8 cellular contexts compared by ENCODE assay signal in the genomic region with DNA sequence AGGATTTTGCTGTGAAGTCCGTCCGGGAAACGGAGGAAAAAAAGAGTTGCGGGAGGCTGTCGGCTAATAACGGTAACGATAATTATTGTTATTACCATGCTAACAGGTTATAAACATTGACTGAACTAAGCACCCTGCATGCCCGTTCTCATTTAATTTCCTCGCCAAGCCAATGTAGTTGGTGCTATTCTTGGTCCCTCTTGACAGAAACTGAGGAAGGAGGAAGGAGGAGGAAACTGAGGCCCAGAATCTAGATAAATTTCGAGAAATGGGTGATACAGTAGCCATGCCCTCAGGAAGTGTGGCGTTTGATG. TPM values are rescaled to one million over a fixed set of nuclear protein-coding genes. Genes with fewer than 3 reads are reported as not detected.
DNase-seq lines count a peak whose midpoint lies in the region; ATAC-seq and TF ChIP-seq lines count a peak whose summit lies in the region.

No MANE protein-coding gene starts in this region.

- H3K4me3 ChIP-seq in OCI-LY7 (ENCODE audit: low read depth, low read length, poor library complexity, severe bottlenecking) = peak overlapping the region; percentile 77
- H3K4me3 ChIP-seq in spleen = peak overlapping the region; percentile 71 to 98 (median 88)

- H3K36me3 Mint-ChIP-seq in activated naive CD4-positive, alpha-beta T cell treated with anti-CD3 and anti-CD28 coated beads, Interleukin-2, amount 50 U/mL, for 72 hours = peaks cover 0 to 11% of the 10 kb centered on the region in 2 donors
- peaks cover 3% of the 10 kb centered on the region for H3K36me3 Mint-ChIP-seq in stimulated activated memory B cell treated with anti-CD40 and anti-IgM and Interleukin-4, amounts not matched to agents 10 μg/mL and 1 μg/mL and 100 μg/mL, for 72 hours
- peaks cover 11% of the 10 kb centered on the region for H3K36me3 Mint-ChIP-seq in activated CD4-positive, alpha-beta T cell treated with anti-CD3 and anti-CD28 coated beads for 36 hours (ENCODE audit: low read depth)

- H3K9me3 ChIP-seq in OCI-LY7 (ENCODE audit: low read length) (no peaks in the 10 kb centered on the region), spleen (no peaks in the 10 kb centered on the region)

- H3K27ac ChIP-seq in OCI-LY7 (ENCODE audit: low read depth, low read length, poor library complexity, severe bottlenecking) = peak overlapping the region; percentile 65
- H3K27ac ChIP-seq in foreskin keratinocyte = peak overlapping the region; percentile 76
- peak overlapping the region in 4 of 8 donors; percentile 61 to 76 (median 68) for H3K27ac ChIP-seq in spleen

- TF ChIP-seq CTCF in OCI-LY7 (conservative IDR thresholded peaks at IDR 0.05; ENCODE audit: low read length) = no peak; the same call in none of the 2 replicates
- TF ChIP-seq CTCF in foreskin keratinocyte (conservative IDR thresholded peaks at IDR 0.05) = no peak
- no peak for TF ChIP-seq CTCF in spleen (IDR thresholded peaks at IDR 0.05 in 8 of 11, conservative IDR thresholded peaks at IDR 0.05 in 3 of 11)

- peaks cover 40% of the 10 kb centered on the region for H3K36me3 ChIP-seq in OCI-LY7 (ENCODE audit: insufficient read depth, low read length)
- H3K36me3 ChIP-seq in spleen = no peaks in the 10 kb centered on the region

- H3K4me1 ChIP-seq in OCI-LY7 (ENCODE audit: insufficient read depth, low read length, poor library complexity, severe bottlenecking) (peaks cover 24% of the 10 kb centered on the region), foreskin keratinocyte (peaks cover 5% of the 10 kb centered on the region), spleen (peaks cover 4 to 39% (median 13%) of the 10 kb centered on the region in 6 donors)

- no peak for TF ChIP-seq POLR2A in spleen (IDR thresholded peaks at IDR 0.05)

- H3K9me3 Mint-ChIP-seq in activated naive CD4-positive, alpha-beta T cell treated with anti-CD3 and anti-CD28 coated beads, Interleukin-2, amount 50 U/mL, for 72 hours = no peaks in the 10 kb centered on the region
- H3K9me3 Mint-ChIP-seq in stimulated activated memory B cell treated with anti-CD40 and anti-IgM and Interleukin-4, amounts not matched to agents 10 μg/mL and 1 μg/mL and 100 μg/mL, for 72 hours = no peaks in the 10 kb centered on the region
- no peaks in the 10 kb centered on the region for H3K9me3 Mint-ChIP-seq in activated CD4-positive, alpha-beta T cell treated with anti-CD3 and anti-CD28 coated beads for 36 hours (ENCODE audit: low read depth)

- CTCF ChIA-PET in OCI-LY7 (lab: Charles Lee; ENCODE audit: unreplicated experiment) = interaction anchor here (2.0 kb wide), 1 partner anchor 16 kb away, joined by 6 read pairs; no protein-coding TSS in a partner anchor
- CTCF ChIA-PET in activated CD4-positive, alpha-beta T cell treated with anti-CD3 and anti-CD28 coated beads for 36 hours (lab: Charles Lee) = interaction anchor here (0.6 to 3.2 kb wide), 9 partner anchors 11 to 131 kb away, joined by 3 to 12 read pairs (median 4); no protein-coding TSS in a partner anchor

- DNase-seq in OCI-LY7 (ENCODE audit: low spot score) (no peak), foreskin keratinocyte (no peak), spleen (no peak), NCI-H2227 (lab: John Stamatoyannopoulos, UW; ENCODE audit: unreplicated experiment) (no peak)
- DNase-seq in activated naive CD4-positive, alpha-beta T cell treated with anti-CD3 and anti-CD28 coated beads, Interleukin-2, amount 50 U/mL, for 72 hours (ENCODE audit: low spot score in 2 of 2) = no peak
- DNase-seq in activated CD4-positive, alpha-beta T cell treated with anti-CD3 and anti-CD28 coated beads for 36 hours = no peak

- BruUV-seq in OCI-LY7 (replicated peaks; lab: Mats Ljungman, UMichigan) = TSS peak; percentile 78

- H3K27me3 ChIP-seq in foreskin keratinocyte (no peaks in the 10 kb centered on the region), spleen (replicated peaks in 1 of 7) (no peaks in the 10 kb centered on the region)

- POLR2A ChIA-PET in OCI-LY7 (lab: Charles Lee) = interaction anchor here (0.6 to 1.2 kb wide), 5 partner anchors 15 to 64 kb away, joined by 3 to 5 read pairs (median 4); partner anchors contain the start of gene BCL2L1
- POLR2A ChIA-PET in activated CD4-positive, alpha-beta T cell treated with anti-CD3 and anti-CD28 coated beads for 36 hours (lab: Charles Lee) = interaction anchor here (0.6 to 1.9 kb wide), 3 partner anchors 16 to 78 kb away, joined by 5 to 8 read pairs (median 6); no protein-coding TSS in a partner anchor

- peaks cover 11% of the 10 kb centered on the region; the same call in 1 of the 2 replicates for H4K20me1 ChIP-seq in OCI-LY7 (ENCODE audit: insufficient read depth, low read length)

- H3K4me1 Mint-ChIP-seq in stimulated activated memory B cell treated with anti-CD40 and anti-IgM and Interleukin-4, amounts not matched to agents 10 μg/mL and 1 μg/mL and 100 μg/mL, for 72 hours = no peaks in the 10 kb centered on the region
- H3K4me1 Mint-ChIP-seq in activated CD4-positive, alpha-beta T cell treated with anti-CD3 and anti-CD28 coated beads for 36 hours = peaks cover 2% of the 10 kb centered on the region

- no peak overlapping the region for H3K4me3 Mint-ChIP-seq in stimulated activated memory B cell treated with anti-CD40 and anti-IgM and Interleukin-4, amounts not matched to agents 10 μg/mL and 1 μg/mL and 100 μg/mL, for 72 hours
- no peak overlapping the region for H3K4me3 Mint-ChIP-seq in activated CD4-positive, alpha-beta T cell treated with anti-CD3 and anti-CD28 coated beads for 36 hours

- intact Hi-C loops in OCI-LY7 (cut with micrococcal nuclease; ENCODE audit: unreplicated experiment) = no loop called here
- intact Hi-C loops in spleen (cut with DNase I; ENCODE audit: low total_unique reads) = no loop called here
- intact Hi-C loops in activated CD4-positive, alpha-beta T cell treated with anti-CD3 and anti-CD28 coated beads for 36 hours (cut with DNase I, micrococcal nuclease) = loop anchor here (1.0 kb wide), 7 partner anchors 15 to 370 kb away; partner anchors contain the start of genes HM13 (in 1 of the 2), PDRG1 (in 1 of the 2) and TM9SF4 (in 1 of the 2)

- H3K9me2 ChIP-seq in OCI-LY7 (ENCODE audit: insufficient read depth, low read length) = no peaks in the 10 kb centered on the region

- H3K27me3 Mint-ChIP-seq in stimulated activated memory B cell treated with anti-CD40 and anti-IgM and Interleukin-4, amounts not matched to agents 10 μg/mL and 1 μg/mL and 100 μg/mL, for 72 hours = no peaks in the 10 kb centered on the region
- H3K27me3 Mint-ChIP-seq in activated CD4-positive, alpha-beta T cell treated with anti-CD3 and anti-CD28 coated beads for 36 hours = no peaks in the 10 kb centered on the region

- H3K4me2 ChIP-seq in OCI-LY7 (ENCODE audit: low read length) = peak overlapping the region; percentile 88

- ATAC-seq in GM19452 (IDR thresholded peaks at IDR 0.05; ENCODE audit: unreplicated experiment) (peak; percentile 8), foreskin keratinocyte (no peak)
- ATAC-seq in activated naive CD4-positive, alpha-beta T cell treated with anti-CD3 and anti-CD28 coated beads, Interleukin-2, amount 50 U/mL, for 72 hours = no peak
- no peak for ATAC-seq in stimulated activated memory B cell treated with anti-CD40 and anti-IgM and Interleukin-4, amounts not matched to agents 10 μg/mL and 1 μg/mL and 100 μg/mL, for 72 hours
- no peak for ATAC-seq in activated CD4-positive, alpha-beta T cell treated with anti-CD3 and anti-CD28 coated beads for 36 hours

- peak overlapping the region; percentile 97 for H2AFZ ChIP-seq in OCI-LY7 (ENCODE audit: low read length)

- H3K27ac Mint-ChIP-seq in activated naive CD4-positive, alpha-beta T cell treated with anti-CD3 and anti-CD28 coated beads, Interleukin-2, amount 50 U/mL, for 72 hours = no peak overlapping the region
- H3K27ac Mint-ChIP-seq in stimulated activated memory B cell treated with anti-CD40 and anti-IgM and Interleukin-4, amounts not matched to agents 10 μg/mL and 1 μg/mL and 100 μg/mL, for 72 hours = no peak overlapping the region
- no peak overlapping the region for H3K27ac Mint-ChIP-seq in activated CD4-positive, alpha-beta T cell treated with anti-CD3 and anti-CD28 coated beads for 36 hours

- 0 to 1% (median 0%) methylated on average over 11 of the region's 11 CpGs for WGBS in spleen, 5 donors

- peaks cover 51% of the 10 kb centered on the region for H3K79me2 ChIP-seq in OCI-LY7 (ENCODE audit: insufficient read depth, low read depth, low read length)

RNA-seq across cellular contexts. Expression of gene TPX2, which starts 0.4 kb away (rescaled TPM):
- 121 and 134 TPM in 2 replicates for total RNA-seq in OCI-LY7 (2014; rRNA removed; shearing (Covaris generic))
- total RNA-seq in OCI-LY7 (2022) (173 and 183 TPM in 2 replicates), foreskin keratinocyte (106 and 126 TPM in 2 replicates), spleen (10 to 100 TPM in 3 of 7 donors, 1 to 10 TPM in 4; 2.6 to 16.2 (median 8.8) TPM)
- polyA plus RNA-seq in foreskin keratinocyte (47.2 and 65.4 TPM in 2 replicates), spleen (1 to 10 TPM; 1.4 to 9.3 (median 3.1) TPM)
- total RNA-seq in activated naive CD4-positive, alpha-beta T cell treated with anti-CD3 and anti-CD28 coated beads, Interleukin-2, amount 50 U/mL, for 72 hours = 100 to 1,000 TPM; 123 to 215 TPM
- total RNA-seq in activated CD4-positive, alpha-beta T cell treated with anti-CD3 and anti-CD28 coated beads for 36 hours = 100 to 1,000 TPM; 137 to 179 TPM

RNA-seq across cellular contexts. Expression of gene BCL2L1, which starts 16.8 kb away (rescaled TPM):
- total RNA-seq in OCI-LY7 (2014; rRNA removed; shearing (Covaris generic)) = 83.2 and 88.8 TPM in 2 replicates
- total RNA-seq in OCI-LY7 (2022) (64.2 and 71.5 TPM in 2 replicates), foreskin keratinocyte (114 and 136 TPM in 2 replicates), spleen (100 to 1,000 TPM in 4 of 7 donors, 10 to 100 TPM in 3; 70.2 to 167 (median 107) TPM)
- polyA plus RNA-seq in foreskin keratinocyte (106 and 115 TPM in 2 replicates), spleen (10 to 100 TPM; 18.7 to 55.5 (median 22.7) TPM)
- 100 to 1,000 TPM in 1 of 2 donors, 10 to 100 TPM in 1; 86.6 to 143 TPM for total RNA-seq in activated naive CD4-positive, alpha-beta T cell treated with anti-CD3 and anti-CD28 coated beads, Interleukin-2, amount 50 U/mL, for 72 hours
- 100 to 1,000 TPM; 107 to 121 TPM for total RNA-seq in activated CD4-positive, alpha-beta T cell treated with anti-CD3 and anti-CD28 coated beads for 36 hours

Comparison
In these comparisons a context has a peak if more than half of its experiments do, and no peak if none do; other contexts are left out.
1. intact Hi-C loops: an anchor here in activated CD4-positive, alpha-beta T cell treated with anti-CD3 and anti-CD28 coated beads for 36 hours (1.0 kb wide); none called in OCI-LY7 and spleen.